Comparison of ENCODE assay signal across 8 cellular contexts in the genomic region with DNA sequence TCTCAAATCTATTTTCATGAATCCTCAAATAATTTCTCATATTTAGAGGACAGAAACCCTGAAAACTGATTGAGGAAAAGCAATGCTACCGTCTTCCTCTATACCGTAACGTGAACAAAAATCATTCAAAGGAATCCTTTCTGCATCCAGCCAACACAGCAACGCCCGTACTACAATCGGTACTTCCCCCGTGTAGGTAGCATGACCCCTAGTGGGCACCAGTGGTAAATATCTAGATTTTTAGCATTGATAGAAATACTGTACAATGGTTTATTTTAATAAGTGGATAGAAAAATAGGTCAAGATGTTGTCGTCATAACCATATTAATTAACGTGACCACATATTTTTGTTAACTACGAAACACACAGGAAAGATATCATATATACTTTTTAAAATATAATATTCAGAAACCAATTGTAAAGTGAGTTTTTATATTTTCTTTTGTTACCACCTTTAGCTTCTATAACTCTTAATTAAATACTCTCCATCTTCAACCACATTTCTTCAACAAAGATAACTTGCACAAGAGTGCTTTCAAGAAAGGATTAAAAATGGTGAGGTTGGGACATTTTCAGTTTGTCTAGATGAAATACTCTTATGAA.
A peak's percentile ranks its signal among the peaks of the same experiment; 100 is the strongest.
DNase-seq lines count a peak whose midpoint lies in the region; ATAC-seq and TF ChIP-seq lines count a peak whose summit lies in the region.

No MANE protein-coding gene starts in this region.

- H4K8ac ChIP-seq in mesendoderm (ENCODE audit: low read depth, low read length): no peak overlapping the region

- no peaks in the 10 kb centered on the region for H3K9me2 ChIP-seq in OCI-LY7 (ENCODE audit: insufficient read depth, low read length)

- H3K36me3 ChIP-seq in OCI-LY7 (ENCODE audit: insufficient read depth, low read length): no peaks in the 10 kb centered on the region
- no peaks in the 10 kb centered on the region for H3K36me3 ChIP-seq in mesendoderm (ENCODE audit: control insufficient read depth, insufficient read depth, low read length)

- H2BK5ac ChIP-seq in mesendoderm (ENCODE audit: low read length): no peak overlapping the region

- H3K79me2 ChIP-seq in OCI-LY7 (ENCODE audit: insufficient read depth, low read depth, low read length) (no peaks in the 10 kb centered on the region), mesendoderm (ENCODE audit: control insufficient read depth, insufficient read depth, low read length) (no peaks in the 10 kb centered on the region)

- no peaks in the 10 kb centered on the region for H3K9me3 ChIP-seq in OCI-LY7 (ENCODE audit: low read length)

- H3K4me1 ChIP-seq in OCI-LY7 (ENCODE audit: insufficient read depth, low read length, poor library complexity, severe bottlenecking): no peaks in the 10 kb centered on the region
- H3K4me1 ChIP-seq in mesendoderm (ENCODE audit: control insufficient read depth, low read depth, low read length): no peaks in the 10 kb centered on the region

- ATAC-seq in GM19468 (IDR thresholded peaks at IDR 0.05; ENCODE audit: extremely low read depth, unreplicated experiment) (peak; percentile 66), HG03565 (IDR thresholded peaks at IDR 0.05; ENCODE audit: unreplicated experiment) (peak; percentile 83)

- H3K4ac ChIP-seq in mesendoderm (ENCODE audit: low read depth, low read length): no peak overlapping the region

- POLR2A ChIA-PET in OCI-LY7 (lab: Charles Lee): no interaction called here

- TF ChIP-seq CTCF in OCI-LY7 (conservative IDR thresholded peaks at IDR 0.05; ENCODE audit: low read length): peak; percentile 94

- H3K79me1 ChIP-seq in mesendoderm (ENCODE audit: low read length): no peaks in the 10 kb centered on the region

- no peaks in the 10 kb centered on the region for H4K20me1 ChIP-seq in OCI-LY7 (ENCODE audit: insufficient read depth, low read length)

- DNase-seq in NCI-H187 (lab: John Stamatoyannopoulos, UW) (peak; percentile 0 to 4), NCI-H187 treated with DMSO at 0.1 percent for 48 hours (lab: John Stamatoyannopoulos, UW) (no peak), OCI-LY7 (ENCODE audit: low spot score) (peak; percentile 70), dedifferentiated amniotic fluid mesenchymal stem cell (ENCODE audit: extremely low spot score) (peak; percentile 55), mesendoderm (peak; percentile 58), NCI-H1436 (lab: John Stamatoyannopoulos, UW) (no peak)

- no TSS peak for BruUV-seq in OCI-LY7 (replicated peaks; lab: Mats Ljungman, UMichigan)

- no peak overlapping the region for H4K5ac ChIP-seq in mesendoderm (ENCODE audit: low read length)

- CTCF ChIA-PET in OCI-LY7 (lab: Charles Lee; ENCODE audit: unreplicated experiment): no interaction called here

- no peak overlapping the region for H2BK120ac ChIP-seq in mesendoderm (ENCODE audit: low read depth, low read length)

- no peak overlapping the region for H2AK5ac ChIP-seq in mesendoderm (ENCODE audit: low read length)

- no CpG with 5 or more reads among the region's 10 CpGs for WGBS in mesendoderm (ENCODE audit: extremely low coverage, insufficient coverage, low lambda C conversion rate)

- H3K27me3 ChIP-seq in mesendoderm (ENCODE audit: insufficient read depth, low read length, poor library complexity): no peaks in the 10 kb centered on the region

- H3K9ac ChIP-seq in mesendoderm (ENCODE audit: low read length): no peak overlapping the region

- H2BK15ac ChIP-seq in mesendoderm (replicated peaks; ENCODE audit: low read depth): no peak overlapping the region

- no peak overlapping the region for H3K4me2 ChIP-seq in OCI-LY7 (ENCODE audit: low read length)
- no peak overlapping the region for H3K4me2 ChIP-seq in mesendoderm (ENCODE audit: low read length)

- intact Hi-C loops in OCI-LY7 (cut with micrococcal nuclease; ENCODE audit: unreplicated experiment): loop anchor here (10.0 kb wide), 2 partner anchors 221 to 1021 kb away; no protein-coding TSS in a partner anchor

- no peak overlapping the region for H3K18ac ChIP-seq in mesendoderm (ENCODE audit: low read length)

- H3K27ac ChIP-seq in OCI-LY7 (ENCODE audit: low read depth, low read length, poor library complexity, severe bottlenecking) (no peak overlapping the region), mesendoderm (ENCODE audit: low read depth, low read length) (no peak overlapping the region)

- H3K4me3 ChIP-seq in OCI-LY7 (ENCODE audit: low read depth, low read length, poor library complexity, severe bottlenecking) (no peak overlapping the region), mesendoderm (ENCODE audit: low read length) (no peak overlapping the region)

- peak overlapping the region; percentile 6; the same call in 1 of the 2 replicates for H2AFZ ChIP-seq in OCI-LY7 (ENCODE audit: low read length)

- no peak overlapping the region for H3K56ac ChIP-seq in mesendoderm (ENCODE audit: low read length)

- H3K23ac ChIP-seq in mesendoderm (ENCODE audit: low read length): no peak overlapping the region

Comparison
In these comparisons a context has a peak if more than half of its experiments do, and no peak if none do; other contexts are left out.
1. DNase-seq: peak in NCI-H187 (2 of 2), OCI-LY7 (single experiment), dedifferentiated amniotic fluid mesenchymal stem cell (single experiment) and mesendoderm (single experiment); none in NCI-H187 treated with DMSO at 0.1 percent for 48 hours (single experiment) and NCI-H1436 (single experiment).